Comparison of ENCODE assay signal across 8 cellular contexts in the genomic region with DNA sequence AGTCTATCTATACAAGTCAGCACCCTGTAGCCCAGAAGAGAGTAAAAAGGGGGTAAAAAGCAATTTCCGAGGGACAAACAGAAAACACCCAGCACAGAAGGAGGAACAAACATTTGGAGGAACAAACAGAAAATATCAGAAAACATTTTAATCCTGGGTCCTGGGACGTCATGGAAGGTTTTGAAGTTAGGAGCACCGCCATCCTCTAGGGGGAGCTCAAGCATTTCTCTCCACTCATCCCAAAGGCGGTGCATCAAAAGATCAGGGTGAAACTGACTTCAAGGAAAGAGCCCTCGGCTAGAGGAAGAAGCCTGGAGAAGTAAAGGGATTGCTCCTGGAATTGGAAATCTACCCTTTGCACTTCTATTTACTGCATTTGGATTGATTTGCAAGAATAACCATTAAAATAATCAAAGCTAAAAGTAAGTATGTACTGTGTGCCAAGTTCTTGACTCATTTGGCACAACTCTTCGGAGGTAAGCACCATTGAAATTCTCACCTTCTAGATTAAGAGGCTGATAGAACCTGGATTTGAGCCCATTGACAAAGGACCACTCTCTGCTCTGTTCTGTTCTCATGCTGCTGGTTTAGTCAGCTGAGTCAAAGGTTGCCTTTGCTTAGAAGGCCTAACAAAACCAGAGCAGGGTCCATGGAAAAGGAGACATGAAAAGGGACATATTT. TPM values are rescaled to one million over a fixed set of nuclear protein-coding genes. Genes with fewer than 3 reads are reported as not detected.
DNase-seq lines count a peak whose midpoint lies in the region; ATAC-seq and TF ChIP-seq lines count a peak whose summit lies in the region.

No MANE protein-coding gene starts in this region.

- H3K4me3 ChIP-seq in KMS-11 (IDR thresholded peaks at IDR 0.05; ENCODE audit: insufficient read depth, low read depth, low read length) (no peak overlapping the region), PC-9 (no peak overlapping the region), fibroblast of lung (replicated peaks in 1 of 4; ENCODE audit: control extremely low read depth in 1 of 4, insufficient read depth in 1 of 4, low read depth in 3 of 4, low read length in 4 of 4) (no peak overlapping the region), neutrophil (ENCODE audit: low read depth in 1 of 2, low read length in 1 of 2) (no peak overlapping the region)

- CTCF ChIA-PET in PC-9 (lab: Charles Lee), result interaction anchor here (0.6 kb wide), 1 partner anchor 415 kb away, joined by 3 read pairs; no protein-coding TSS in a partner anchor

- H3K27me3 Mint-ChIP-seq in activated T-cell treated with anti-CD3 and anti-CD28 coated beads, Interleukin-2, amount 50 U/mL, for 4 hours (ENCODE audit: low read depth), result peaks cover 3% of the 10 kb centered on the region
- no peaks in the 10 kb centered on the region for H3K27me3 Mint-ChIP-seq in type B pancreatic cell

- no peaks in the 10 kb centered on the region for H3F3A ChIP-seq in PC-9 (ENCODE audit: insufficient read depth, low read depth)

- no peaks in the 10 kb centered on the region for H3K9me3 ChIP-seq in PC-9 (ENCODE audit: insufficient read depth, low read depth)
- no peaks in the 10 kb centered on the region for H3K9me3 ChIP-seq in fibroblast of lung (ENCODE audit: control insufficient read depth, insufficient read depth, low read depth, low read length)
- H3K9me3 ChIP-seq in neutrophil, result no peaks in the 10 kb centered on the region

- POLR2A ChIA-PET in PC-9 (lab: Charles Lee; ENCODE audit: unreplicated experiment), result no interaction called here

- no peak overlapping the region for H2AFZ ChIP-seq in KMS-11 (ENCODE audit: low read depth)
- no peak overlapping the region for H2AFZ ChIP-seq in PC-9
- H2AFZ ChIP-seq in fibroblast of lung (ENCODE audit: low read length), result no peak overlapping the region

- peaks cover 6% of the 10 kb centered on the region for H3K4me1 ChIP-seq in KMS-11 (ENCODE audit: low read depth, poor library complexity, severe bottlenecking)
- H3K4me1 ChIP-seq in PC-9 (replicated peaks; ENCODE audit: insufficient read depth), result no peaks in the 10 kb centered on the region
- H3K4me1 ChIP-seq in fibroblast of lung (ENCODE audit: control insufficient read depth, extremely low read depth, insufficient read depth, low read length), result no peaks in the 10 kb centered on the region
- no peaks in the 10 kb centered on the region for H3K4me1 ChIP-seq in neutrophil (ENCODE audit: control insufficient read depth in 1 of 2, insufficient read depth in 1 of 2, low read depth in 1 of 2, low read length in 1 of 2)

- H4K20me1 ChIP-seq in KMS-11 (ENCODE audit: insufficient read depth) (no peaks in the 10 kb centered on the region), PC-9 (ENCODE audit: insufficient read depth) (no peaks in the 10 kb centered on the region), fibroblast of lung (ENCODE audit: control insufficient read depth, extremely low read depth, insufficient read depth, low read length) (no peaks in the 10 kb centered on the region)

- intact Hi-C loops in PC-9 (cut with micrococcal nuclease; ENCODE audit: unreplicated experiment), result loop anchor here (2.0 to 10.0 kb wide), 6 partner anchors 164 to 1398 kb away; a partner anchor contains a TSS

- peak; percentile 84 for TF ChIP-seq CTCF in KMS-11 (conservative IDR thresholded peaks at IDR 0.05; ENCODE audit: low read depth, low read length)
- TF ChIP-seq CTCF in PC-9 (conservative IDR thresholded peaks at IDR 0.05), result peak; percentile 92
- TF ChIP-seq CTCF in fibroblast of lung (conservative IDR thresholded peaks at IDR 0.05 in 1 of 2, IDR thresholded peaks at IDR 0.05 in 1 of 2; ENCODE audit: low read depth in 1 of 2, low read length in 2 of 2), result peak; percentile 86 to 87
- TF ChIP-seq CTCF in neutrophil (IDR thresholded peaks at IDR 0.05), result peak; percentile 72
- peak; percentile 92 for TF ChIP-seq CTCF in type B pancreatic cell (conservative IDR thresholded peaks at IDR 0.05)

- H3K27ac ChIP-seq in KMS-11 (no peak overlapping the region), PC-9 (no peak overlapping the region), fibroblast of lung (ENCODE audit: insufficient read depth, low read length) (no peak overlapping the region), neutrophil (no peak overlapping the region)

- DNase-seq in EL (peak; percentile 74), PC-9 (peak; percentile 60 to 62), fibroblast of lung (ENCODE audit: low read depth in 2 of 2) (peak; percentile 70 to 89), type B pancreatic cell (ENCODE audit: extremely low spot score, unreplicated experiment) (no peak)
- DNase-seq in activated T-cell treated with anti-CD3 and anti-CD28 coated beads, Interleukin-2, amount 50 U/mL, for 4 hours, result peak; percentile 55

- no peak overlapping the region for H3K4me2 ChIP-seq in KMS-11
- no peak overlapping the region for H3K4me2 ChIP-seq in PC-9
- H3K4me2 ChIP-seq in fibroblast of lung (ENCODE audit: extremely low read depth, insufficient read depth, low read length), result no peak overlapping the region

- no peak overlapping the region for H3K9ac ChIP-seq in KMS-11
- no peak overlapping the region for H3K9ac ChIP-seq in fibroblast of lung (ENCODE audit: insufficient read depth, low read length)

- H3K27ac Mint-ChIP-seq in type B pancreatic cell, result no peak overlapping the region

- H3K79me2 ChIP-seq in KMS-11 (ENCODE audit: insufficient read depth, low read depth), result no peaks in the 10 kb centered on the region
- H3K79me2 ChIP-seq in PC-9 (ENCODE audit: low read depth), result no peaks in the 10 kb centered on the region
- H3K79me2 ChIP-seq in fibroblast of lung (ENCODE audit: control insufficient read depth, insufficient read depth, low read length), result no peaks in the 10 kb centered on the region

- no peaks in the 10 kb centered on the region for H3K27me3 ChIP-seq in KMS-11 (ENCODE audit: insufficient read depth, low read depth)
- H3K27me3 ChIP-seq in PC-9 (ENCODE audit: insufficient read depth, low read depth), result no peaks in the 10 kb centered on the region
- no peaks in the 10 kb centered on the region for H3K27me3 ChIP-seq in fibroblast of lung (ENCODE audit: control insufficient read depth, insufficient read depth, low read length)
- H3K27me3 ChIP-seq in neutrophil, result no peaks in the 10 kb centered on the region

- peak; percentile 63 for ATAC-seq in GM21737 (IDR thresholded peaks at IDR 0.05; ENCODE audit: unreplicated experiment)
- ATAC-seq in activated T-cell treated with anti-CD3 and anti-CD28 coated beads, Interleukin-2, amount 50 U/mL, for 4 hours, result peak; percentile 84 to 85

- no peak overlapping the region for H3K4me3 Mint-ChIP-seq in activated T-cell treated with anti-CD3 and anti-CD28 coated beads, Interleukin-2, amount 50 U/mL, for 4 hours
- no peak overlapping the region for H3K4me3 Mint-ChIP-seq in type B pancreatic cell

- H3K36me3 Mint-ChIP-seq in activated T-cell treated with anti-CD3 and anti-CD28 coated beads, Interleukin-2, amount 50 U/mL, for 4 hours (ENCODE audit: insufficient read depth), result no peaks in the 10 kb centered on the region
- H3K36me3 Mint-ChIP-seq in type B pancreatic cell, result no peaks in the 10 kb centered on the region

- BruUV-seq in PC-9 (replicated peaks; lab: Mats Ljungman, UMichigan), result no TSS peak

- H3K36me3 ChIP-seq in KMS-11 (ENCODE audit: insufficient read depth), result no peaks in the 10 kb centered on the region
- no peaks in the 10 kb centered on the region for H3K36me3 ChIP-seq in PC-9 (ENCODE audit: low read depth)
- no peaks in the 10 kb centered on the region for H3K36me3 ChIP-seq in fibroblast of lung (ENCODE audit: control insufficient read depth, insufficient read depth, low read length)
- H3K36me3 ChIP-seq in neutrophil, result no peaks in the 10 kb centered on the region

- H3K9me3 Mint-ChIP-seq in activated T-cell treated with anti-CD3 and anti-CD28 coated beads, Interleukin-2, amount 50 U/mL, for 4 hours, result no peaks in the 10 kb centered on the region
- H3K9me3 Mint-ChIP-seq in type B pancreatic cell, result no peaks in the 10 kb centered on the region

- no peaks in the 10 kb centered on the region for H3K9me2 ChIP-seq in PC-9 (ENCODE audit: insufficient read depth)

- H3K4me1 Mint-ChIP-seq in activated T-cell treated with anti-CD3 and anti-CD28 coated beads, Interleukin-2, amount 50 U/mL, for 4 hours (ENCODE audit: low read depth), result peaks cover 6% of the 10 kb centered on the region
- H3K4me1 Mint-ChIP-seq in type B pancreatic cell (ENCODE audit: unreplicated experiment), result peaks cover 40% of the 10 kb centered on the region

RNA-seq across cellular contexts. Expression of a gene that starts 17.2 kb away (rescaled TPM):
- total RNA-seq in PC-9 (2021), result 11.5 and 13.6 TPM in 2 replicates
- total RNA-seq in activated T-cell treated with anti-CD3 and anti-CD28 coated beads, Interleukin-2, amount 50 U/mL, for 4 hours, result 10 to 100 TPM; 12.2 to 14.5 (median 12.9) TPM
- total RNA-seq in fibroblast of lung, result 16.7 and 18.0 TPM in 2 replicates
- polyA plus RNA-seq in fibroblast of lung, result 9.7 and 10.2 TPM in 2 replicates
- 5.3 and 6.0 TPM in 2 replicates for polyA plus RNA-seq in fibroblast of lung (2012)
- 1.3 and 13.4 TPM in 2 replicates for polyA minus RNA-seq in fibroblast of lung (ENCODE audit: low replicate concordance)
- total RNA-seq in type B pancreatic cell (ENCODE audit: low replicate concordance), result 15.3 and 15.8 TPM in 2 replicates

RNA-seq across cellular contexts. Expression of a gene that starts 18.5 kb away (rescaled TPM):
- total RNA-seq in PC-9 (2021), result 3.2 and 3.7 TPM in 2 replicates
- 1 to 10 TPM; 4.1 to 7.1 (median 5.5) TPM for total RNA-seq in activated T-cell treated with anti-CD3 and anti-CD28 coated beads, Interleukin-2, amount 50 U/mL, for 4 hours
- total RNA-seq in fibroblast of lung, result 10.8 and 16.0 TPM in 2 replicates
- polyA plus RNA-seq in fibroblast of lung, result 7.0 and 9.1 TPM in 2 replicates
- 5.1 and 6.9 TPM in 2 replicates for polyA plus RNA-seq in fibroblast of lung (2012)
- polyA minus RNA-seq in fibroblast of lung (ENCODE audit: low replicate concordance), result 1.3 TPM in 2 replicates
- 8.7 and 10.1 TPM in 2 replicates for total RNA-seq in type B pancreatic cell (ENCODE audit: low replicate concordance)
